25 cellular contexts compared by ENCODE assay signal in genomic region chr2:120367649-120368048, GRCh38. TPM values are rescaled to one million over a fixed set of nuclear protein-coding genes. Genes with fewer than 3 reads are reported as not detected.
DNase-seq lines count a peak whose midpoint lies in the region; ATAC-seq, FAIRE-seq and TF ChIP-seq lines count a peak whose summit lies in the region.
"Had no signal": no experiment of that assay in that cellular context is flagged by ENCODE, and none has a peak within 500 bp of the region (broad histone marks: within the 10 kb centered on the region; RNA-seq: fewer than 3 reads in every experiment).

No MANE protein-coding gene starts in this region.

- CTCF ChIA-PET in RWPE1 (lab: Yijun Ruan, JAX) (interaction anchor here (0.7 kb wide), 2 partner anchors 28 to 188 kb away, joined by 3 to 4 read pairs; no protein-coding TSS in a partner anchor), HEK293T (lab: Yijun Ruan, JAX) (no interaction called here)

- WGBS in adrenal gland, 4 donors, result 28 to 50% (median 40%) methylated on average over 3 to 5 of the region's 5 CpGs

- no peaks in the 10 kb centered on the region for H3K4me1 ChIP-seq in adrenal gland (replicated peaks in 1 of 2)
- H3K4me1 ChIP-seq: Peyer's patch, psoas muscle, transverse colon had no signal

- H3K4me3 ChIP-seq in adrenal gland, result no peak overlapping the region
- H3K4me3 ChIP-seq: cardiac muscle cell, dorsolateral prefrontal cortex, K562, Peyer's patch, psoas muscle, transverse colon had no signal

- no peaks in the 10 kb centered on the region for H3K9me3 ChIP-seq in adrenal gland (replicated peaks in 1 of 3)
- H3K9me3 ChIP-seq: Peyer's patch, psoas muscle, transverse colon had no signal

- H3K27ac ChIP-seq in RWPE1 (no peak overlapping the region), adrenal gland (no peak overlapping the region)
- H3K27ac ChIP-seq: cardiac muscle cell, dorsolateral prefrontal cortex, Peyer's patch, psoas muscle, transverse colon had no signal

- no peaks in the 10 kb centered on the region for H3K27me3 ChIP-seq in adrenal gland
- H3K27me3 ChIP-seq: dorsolateral prefrontal cortex, Peyer's patch, transverse colon had no signal

- TF ChIP-seq POLR2A in H54 (IDR thresholded peaks at IDR 0.05; ENCODE audit: low read depth, low read length), result no peak
- no peak for TF ChIP-seq POLR2A in adrenal gland (IDR thresholded peaks at IDR 0.05)

- peak; percentile 71 for DNase-seq in A172 (ENCODE audit: low spot score)
- peak; percentile 56 for DNase-seq in H54 (ENCODE audit: insufficient read length, low spot score)
- DNase-seq in RWPE1 (ENCODE audit: low spot score), result peak; percentile 31
- DNase-seq in glomerular visceral epithelial cell (ENCODE audit: extremely low spot score), result peak; percentile 78
- DNase-seq in HEK293T (ENCODE audit: extremely low spot score), result no peak
- DNase-seq in adrenal gland, result no peak
- DNase-seq: activated CD4-positive, alpha-beta memory T cell treated with anti-CD3 and anti-CD28 coated beads, Interleukin-2, amount 10 ng/mL, durations not matched to agents 7 days and 5 days; activated naive CD8-positive, alpha-beta T cell treated with anti-CD3 and anti-CD28 coated beads for 36 hours; activated T-cell treated with anti-CD3 and anti-CD28 coated beads, Interleukin-2, amount 50 U/mL, for 4 hours; DMS79; dorsolateral prefrontal cortex; glutamatergic neuron; NCI-H1092; NCI-H774; Peyer's patch; stimulated activated naive CD4-positive, alpha-beta T cell; transverse colon had no signal

- FAIRE-seq in H54 (lab: Jason Lieb, UNC), result no peak
- FAIRE-seq: A204.1, K562 had no signal

- intact Hi-C loops in adrenal gland (cut with DNase I), result no loop called here

- POLR2A ChIA-PET in RWPE1 (lab: Yijun Ruan, JAX; ENCODE audit: low non-redundant PET) (no interaction called here), HEK293T (lab: Yijun Ruan, JAX) (no interaction called here)

- no peaks in the 10 kb centered on the region for H3K36me3 ChIP-seq in adrenal gland (replicated peaks in 1 of 2)
- H3K36me3 ChIP-seq: cardiac muscle cell, Peyer's patch, transverse colon had no signal

- TF ChIP-seq CTCF in RWPE1 (conservative IDR thresholded peaks at IDR 0.05; ENCODE audit: low read depth) (no peak), adrenal gland (IDR thresholded peaks at IDR 0.05) (no peak)

- ATAC-seq in GM21529 (IDR thresholded peaks at IDR 0.05; ENCODE audit: unreplicated experiment) (no peak), GM19023 (IDR thresholded peaks at IDR 0.05; ENCODE audit: unreplicated experiment) (no peak)
- ATAC-seq: activated T-cell treated with anti-CD3 and anti-CD28 coated beads, Interleukin-2, amount 50 U/mL, for 4 hours; K562; psoas muscle; WTC11 had no signal

TF ChIP-seq in HEK293T, 16 proteins besides CTCF, POLR2A, EP300 and RAD21:
- no peak for TF ChIP-seq FOXM1 (IDR thresholded peaks at IDR 0.05; ENCODE audit: borderline replicate concordance)
- TF ChIP-seq ZNF384 (IDR thresholded peaks at IDR 0.05), result no peak
- no peak for TF ChIP-seq ELF4 (IDR thresholded peaks at IDR 0.05)
- no peak for TF ChIP-seq CTBP1 (IDR thresholded peaks at IDR 0.05; ENCODE audit: borderline replicate concordance)
- no peak for TF ChIP-seq LEF1 (IDR thresholded peaks at IDR 0.05; ENCODE audit: borderline replicate concordance)
- TF ChIP-seq FOXK2 (IDR thresholded peaks at IDR 0.05), result no peak
- no peak for TF ChIP-seq L3MBTL2 (conservative IDR thresholded peaks at IDR 0.05)
- no peak for TF ChIP-seq TARDBP (IDR thresholded peaks at IDR 0.05)

RNA-seq across cellular contexts. Expression of gene INHBB, which starts 21.7 kb away (rescaled TPM):
- 0.16 and 0.17 TPM in 2 replicates for total RNA-seq in A172 (2014; rRNA removed; shearing (Covaris generic))
- 1 to 10 TPM; 1.1 to 9.1 (median 6.8) TPM for total RNA-seq in adrenal gland
- 1 to 10 TPM; 2.4 to 8.7 (median 8.5) TPM for polyA plus RNA-seq in adrenal gland
- total RNA-seq: activated CD4-positive, alpha-beta memory T cell treated with anti-CD3 and anti-CD28 coated beads, Interleukin-2, amount 10 ng/mL, durations not matched to agents 7 days and 5 days; activated naive CD8-positive, alpha-beta T cell treated with anti-CD3 and anti-CD28 coated beads for 36 hours; cardiac muscle cell; CD4-positive, alpha-beta memory T cell; K562 had no signal
- polyA plus RNA-seq: cardiac muscle cell; CD4-positive, alpha-beta memory T cell; K562 had no signal

Comparison
In these comparisons a context has a peak if more than half of its experiments do, and no peak if none do; other contexts are left out.
1. DNase-seq: peak in A172 (single experiment), H54 (single experiment), RWPE1 (single experiment) and glomerular visceral epithelial cell (single experiment); none in HEK293T (single experiment) and adrenal gland (0 of 7).